In the genomic region with DNA sequence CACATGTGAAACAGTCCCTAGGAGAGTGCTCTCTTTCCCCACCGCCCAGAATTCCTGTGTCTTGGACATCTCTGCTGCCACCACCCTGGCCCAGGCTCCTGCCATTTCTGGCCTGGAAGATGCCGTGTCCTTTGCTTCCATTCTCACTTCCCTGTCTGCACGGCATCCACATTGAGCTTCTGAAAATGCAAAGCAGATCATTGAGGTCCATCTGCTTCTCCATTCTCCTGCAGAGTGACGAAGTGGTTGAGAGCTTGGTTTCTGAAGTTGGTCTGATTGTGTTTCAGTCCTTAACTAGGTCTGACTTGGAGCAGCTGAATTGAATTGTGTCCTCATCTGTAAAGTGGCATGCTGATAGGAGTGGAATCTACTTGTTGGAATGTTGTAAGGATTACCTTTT, we compare ENCODE assay signal across 2 cellular contexts.
TF ChIP-seq lines count a peak whose summit lies in the region.

No MANE protein-coding gene starts in this region.

TF ChIP-seq in WTC11, 78 proteins besides CTCF, POLR2A, EP300 and RAD21 (continued from another document):
- TF ChIP-seq, protein P1, sequence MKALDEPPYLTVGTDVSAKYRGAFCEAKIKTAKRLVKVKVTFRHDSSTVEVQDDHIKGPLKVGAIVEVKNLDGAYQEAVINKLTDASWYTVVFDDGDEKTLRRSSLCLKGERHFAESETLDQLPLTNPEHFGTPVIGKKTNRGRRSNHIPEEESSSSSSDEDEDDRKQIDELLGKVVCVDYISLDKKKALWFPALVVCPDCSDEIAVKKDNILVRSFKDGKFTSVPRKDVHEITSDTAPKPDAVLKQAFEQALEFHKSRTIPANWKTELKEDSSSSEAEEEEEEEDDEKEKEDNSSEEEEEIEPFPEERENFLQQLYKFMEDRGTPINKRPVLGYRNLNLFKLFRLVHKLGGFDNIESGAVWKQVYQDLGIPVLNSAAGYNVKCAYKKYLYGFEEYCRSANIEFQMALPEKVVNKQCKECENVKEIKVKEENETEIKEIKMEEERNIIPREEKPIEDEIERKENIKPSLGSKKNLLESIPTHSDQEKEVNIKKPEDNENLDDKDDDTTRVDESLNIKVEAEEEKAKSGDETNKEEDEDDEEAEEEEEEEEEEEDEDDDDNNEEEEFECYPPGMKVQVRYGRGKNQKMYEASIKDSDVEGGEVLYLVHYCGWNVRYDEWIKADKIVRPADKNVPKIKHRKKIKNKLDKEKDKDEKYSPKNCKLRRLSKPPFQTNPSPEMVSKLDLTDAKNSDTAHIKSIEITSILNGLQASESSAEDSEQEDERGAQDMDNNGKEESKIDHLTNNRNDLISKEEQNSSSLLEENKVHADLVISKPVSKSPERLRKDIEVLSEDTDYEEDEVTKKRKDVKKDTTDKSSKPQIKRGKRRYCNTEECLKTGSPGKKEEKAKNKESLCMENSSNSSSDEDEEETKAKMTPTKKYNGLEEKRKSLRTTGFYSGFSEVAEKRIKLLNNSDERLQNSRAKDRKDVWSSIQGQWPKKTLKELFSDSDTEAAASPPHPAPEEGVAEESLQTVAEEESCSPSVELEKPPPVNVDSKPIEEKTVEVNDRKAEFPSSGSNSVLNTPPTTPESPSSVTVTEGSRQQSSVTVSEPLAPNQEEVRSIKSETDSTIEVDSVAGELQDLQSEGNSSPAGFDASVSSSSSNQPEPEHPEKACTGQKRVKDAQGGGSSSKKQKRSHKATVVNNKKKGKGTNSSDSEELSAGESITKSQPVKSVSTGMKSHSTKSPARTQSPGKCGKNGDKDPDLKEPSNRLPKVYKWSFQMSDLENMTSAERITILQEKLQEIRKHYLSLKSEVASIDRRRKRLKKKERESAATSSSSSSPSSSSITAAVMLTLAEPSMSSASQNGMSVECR (CRISPR knock-in tag; IDR thresholded peaks at IDR 0.05; ENCODE audit: borderline replicate concordance), result no peak
- TF ChIP-seq NR1H2 (CRISPR knock-in tag; IDR thresholded peaks at IDR 0.05) (no peak), MLX (CRISPR knock-in tag; IDR thresholded peaks at IDR 0.05) (no peak), FOXK1 (CRISPR knock-in tag; IDR thresholded peaks at IDR 0.05) (no peak), ZSCAN18 (CRISPR knock-in tag; IDR thresholded peaks at IDR 0.05) (no peak), JUN (CRISPR knock-in tag; IDR thresholded peaks at IDR 0.05) (no peak), MYBL2 (CRISPR knock-in tag; IDR thresholded peaks at IDR 0.05) (no peak), SP1 (CRISPR knock-in tag; conservative IDR thresholded peaks at IDR 0.05) (no peak), TP53 (CRISPR knock-in tag; IDR thresholded peaks at IDR 0.05) (no peak), ZNF671 (CRISPR knock-in tag; IDR thresholded peaks at IDR 0.05) (no peak), ZBTB43 (CRISPR knock-in tag; IDR thresholded peaks at IDR 0.05) (no peak), MXD4 (CRISPR knock-in tag; IDR thresholded peaks at IDR 0.05; ENCODE audit: borderline replicate concordance) (no peak), ZBTB21 (CRISPR knock-in tag; IDR thresholded peaks at IDR 0.05; ENCODE audit: borderline replicate concordance) (no peak), ZNF232 (CRISPR knock-in tag; IDR thresholded peaks at IDR 0.05) (no peak)
- TF ChIP-seq, protein P2, sequence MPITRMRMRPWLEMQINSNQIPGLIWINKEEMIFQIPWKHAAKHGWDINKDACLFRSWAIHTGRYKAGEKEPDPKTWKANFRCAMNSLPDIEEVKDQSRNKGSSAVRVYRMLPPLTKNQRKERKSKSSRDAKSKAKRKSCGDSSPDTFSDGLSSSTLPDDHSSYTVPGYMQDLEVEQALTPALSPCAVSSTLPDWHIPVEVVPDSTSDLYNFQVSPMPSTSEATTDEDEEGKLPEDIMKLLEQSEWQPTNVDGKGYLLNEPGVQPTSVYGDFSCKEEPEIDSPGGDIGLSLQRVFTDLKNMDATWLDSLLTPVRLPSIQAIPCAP (CRISPR knock-in tag; IDR thresholded peaks at IDR 0.05), result no peak
- TF ChIP-seq, protein P3, sequence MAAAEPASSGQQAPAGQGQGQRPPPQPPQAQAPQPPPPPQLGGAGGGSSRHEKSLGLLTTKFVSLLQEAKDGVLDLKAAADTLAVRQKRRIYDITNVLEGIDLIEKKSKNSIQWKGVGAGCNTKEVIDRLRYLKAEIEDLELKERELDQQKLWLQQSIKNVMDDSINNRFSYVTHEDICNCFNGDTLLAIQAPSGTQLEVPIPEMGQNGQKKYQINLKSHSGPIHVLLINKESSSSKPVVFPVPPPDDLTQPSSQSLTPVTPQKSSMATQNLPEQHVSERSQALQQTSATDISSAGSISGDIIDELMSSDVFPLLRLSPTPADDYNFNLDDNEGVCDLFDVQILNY (CRISPR knock-in tag; IDR thresholded peaks at IDR 0.05), result no peak

TF ChIP-seq in SK-N-SH, 30 proteins besides CTCF, POLR2A, EP300 and RAD21 (continued from another document):
- TF ChIP-seq, protein P4, sequence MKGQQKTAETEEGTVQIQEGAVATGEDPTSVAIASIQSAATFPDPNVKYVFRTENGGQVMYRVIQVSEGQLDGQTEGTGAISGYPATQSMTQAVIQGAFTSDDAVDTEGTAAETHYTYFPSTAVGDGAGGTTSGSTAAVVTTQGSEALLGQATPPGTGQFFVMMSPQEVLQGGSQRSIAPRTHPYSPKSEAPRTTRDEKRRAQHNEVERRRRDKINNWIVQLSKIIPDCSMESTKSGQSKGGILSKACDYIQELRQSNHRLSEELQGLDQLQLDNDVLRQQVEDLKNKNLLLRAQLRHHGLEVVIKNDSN (IDR thresholded peaks at IDR 0.05; ENCODE audit: borderline replicate concordance, low read depth), result no peak
- no peak for TF ChIP-seq TEAD4 (IDR thresholded peaks at IDR 0.05; ENCODE audit: borderline replicate concordance, insufficient read depth)
